In the genomic region with DNA sequence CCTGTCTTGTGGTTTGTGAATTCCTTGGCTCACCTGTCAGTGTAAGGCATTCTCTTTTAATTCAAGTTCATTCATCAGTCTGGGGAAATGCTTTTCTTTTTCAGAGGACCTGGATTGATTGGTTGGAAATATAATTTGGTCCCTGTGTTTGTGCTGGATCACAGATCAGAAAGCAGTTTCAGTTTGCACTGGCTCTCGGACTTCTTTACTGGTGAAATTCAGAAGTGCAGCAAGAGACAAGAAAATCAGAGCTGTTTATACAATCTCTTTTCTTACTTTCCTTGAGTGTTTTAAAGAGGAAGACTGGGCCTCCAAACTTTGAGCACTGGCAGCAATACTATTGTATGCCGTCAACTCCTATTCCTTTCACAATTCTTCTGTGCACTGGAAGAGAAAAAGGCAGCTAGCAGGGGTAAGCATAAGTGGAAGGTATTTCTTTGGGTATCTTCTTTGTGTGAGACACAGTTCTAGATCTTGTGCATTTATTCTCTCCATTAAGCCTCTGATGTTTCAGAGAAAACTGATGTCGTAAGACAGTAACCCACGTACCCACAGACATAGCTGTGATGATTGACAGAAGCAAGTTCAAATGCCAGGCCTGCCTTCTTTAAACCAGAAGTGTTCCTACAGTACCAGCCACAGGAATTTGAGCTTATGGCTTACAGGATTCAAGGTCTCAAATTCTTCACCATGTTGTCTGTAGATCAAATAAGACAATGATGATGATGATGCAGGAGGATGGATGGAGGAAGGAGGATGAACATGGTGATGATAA, we compare ENCODE assay signal across 17 cellular contexts.
DNase-seq lines count a peak whose midpoint lies in the region; ATAC-seq, FAIRE-seq and TF ChIP-seq lines count a peak whose summit lies in the region.
"Had no signal": no experiment of that assay in that cellular context is flagged by ENCODE, and none has a peak within 500 bp of the region (broad histone marks: within the 10 kb centered on the region; RNA-seq: fewer than 3 reads in every experiment).

No MANE protein-coding gene starts in this region.

- H3K27me3 Mint-ChIP-seq in astrocyte (ENCODE audit: low read depth, unreplicated experiment) = no peaks in the 10 kb centered on the region
- H3K27me3 Mint-ChIP-seq: activated naive CD8-positive, alpha-beta T cell treated with anti-CD3 and anti-CD28 coated beads, Interleukin-2, amount 10 ng/mL, durations not matched to agents 7 days and 5 days; activated T-cell treated with anti-CD3 and anti-CD28 coated beads, Interleukin-2, amount 50 U/mL, for 24 hours had no signal

- H2AFZ ChIP-seq in astrocyte (ENCODE audit: low read depth, low read length) = no peak overlapping the region

- H3K9ac ChIP-seq in astrocyte (ENCODE audit: low read length) (no peak overlapping the region), stomach smooth muscle (ENCODE audit: low read length in 2 of 2) (peak overlapping the region in 1 of 2 donors; percentile 8)
- H3K9ac ChIP-seq: BLaER1 had no signal

- DNase-seq in H54 (ENCODE audit: insufficient read length, low spot score) (no peak), astrocyte (ENCODE audit: low read depth) (peak; percentile 7), iris pigment epithelial cell (ENCODE audit: low read depth) (peak; percentile 28), T1000 (lab: John Stamatoyannopoulos, UW) (no peak), Kasumi-1 (lab: John Stamatoyannopoulos, UW) (no peak)
- DNase-seq: activated CD4-positive, alpha-beta T cell treated with anti-CD3 and anti-CD28 coated beads, Interleukin-2, amount 50 U/mL, for 48 hours; activated naive CD8-positive, alpha-beta T cell treated with anti-CD3 and anti-CD28 coated beads, Interleukin-2, amount 10 ng/mL, durations not matched to agents 7 days and 5 days; activated T-cell treated with anti-CD3 and anti-CD28 coated beads, Interleukin-2, amount 50 U/mL, for 24 hours; DMS 273 treated with DMSO at 0.1 percent for 48 hours; kidney glomerular epithelial cell; NCI-H1930; NCI-H524 treated with DMSO at 0.1 percent for 48 hours; pancreas had no signal

- TF ChIP-seq CTCF in astrocyte (IDR thresholded peaks at IDR 0.05; ENCODE audit: insufficient read depth, low read depth, low read length) = no peak

- H3K9me3 ChIP-seq in astrocyte (ENCODE audit: insufficient read depth, low read depth, low read length) (no peaks in the 10 kb centered on the region), stomach smooth muscle (ENCODE audit: control insufficient read depth in 2 of 2, low read length in 2 of 2) (no peaks in the 10 kb centered on the region)
- H3K9me3 ChIP-seq: pancreas had no signal

- no peak for TF ChIP-seq POLR2A in H54 (IDR thresholded peaks at IDR 0.05; ENCODE audit: low read depth, low read length)

- H3K36me3 Mint-ChIP-seq in astrocyte (ENCODE audit: low read depth, unreplicated experiment) = no peaks in the 10 kb centered on the region
- H3K36me3 Mint-ChIP-seq: activated naive CD8-positive, alpha-beta T cell treated with anti-CD3 and anti-CD28 coated beads, Interleukin-2, amount 10 ng/mL, durations not matched to agents 7 days and 5 days had no signal

- no peaks in the 10 kb centered on the region for H3K4me1 ChIP-seq in astrocyte (ENCODE audit: insufficient read depth, low read length)
- no peaks in the 10 kb centered on the region for H3K4me1 ChIP-seq in stomach smooth muscle (ENCODE audit: control insufficient read depth, insufficient read depth, low read length)
- H3K4me1 ChIP-seq: pancreas had no signal

- no peak for ATAC-seq in GM18858 (IDR thresholded peaks at IDR 0.05; ENCODE audit: unreplicated experiment)
- no peak for ATAC-seq in HG03280 (IDR thresholded peaks at IDR 0.05; ENCODE audit: unreplicated experiment)
- ATAC-seq: pancreas had no signal

- H3K27ac ChIP-seq in astrocyte (ENCODE audit: low read depth, low read length) (no peak overlapping the region), stomach smooth muscle (ENCODE audit: low read length) (peak overlapping the region; percentile 19)
- H3K27ac ChIP-seq: BLaER1, pancreas had no signal

- no peaks in the 10 kb centered on the region for H3K9me3 Mint-ChIP-seq in astrocyte (ENCODE audit: unreplicated experiment)
- H3K9me3 Mint-ChIP-seq: activated T-cell treated with anti-CD3 and anti-CD28 coated beads, Interleukin-2, amount 50 U/mL, for 24 hours had no signal

- H3K4me3 Mint-ChIP-seq in astrocyte (ENCODE audit: unreplicated experiment) = no peak overlapping the region
- H3K4me3 Mint-ChIP-seq: activated naive CD8-positive, alpha-beta T cell treated with anti-CD3 and anti-CD28 coated beads, Interleukin-2, amount 10 ng/mL, durations not matched to agents 7 days and 5 days; activated T-cell treated with anti-CD3 and anti-CD28 coated beads, Interleukin-2, amount 50 U/mL, for 24 hours had no signal

- FAIRE-seq in H54 (lab: Jason Lieb, UNC) (peak; percentile 76), astrocyte (lab: Jason Lieb, UNC) (peak; percentile 23)
- FAIRE-seq: pancreas had no signal

- H3K79me2 ChIP-seq in astrocyte (ENCODE audit: insufficient read depth, low read length) = no peaks in the 10 kb centered on the region

- H3K27me3 ChIP-seq in astrocyte (ENCODE audit: insufficient read depth, low read length) (no peaks in the 10 kb centered on the region), stomach smooth muscle (ENCODE audit: control insufficient read depth in 1 of 2, insufficient read depth in 2 of 2, low read length in 2 of 2) (no peaks in the 10 kb centered on the region)
- H3K27me3 ChIP-seq: BLaER1, pancreas had no signal

- no peak overlapping the region for H3K27ac Mint-ChIP-seq in astrocyte (ENCODE audit: unreplicated experiment)
- H3K27ac Mint-ChIP-seq: activated naive CD8-positive, alpha-beta T cell treated with anti-CD3 and anti-CD28 coated beads, Interleukin-2, amount 10 ng/mL, durations not matched to agents 7 days and 5 days; activated T-cell treated with anti-CD3 and anti-CD28 coated beads, Interleukin-2, amount 50 U/mL, for 24 hours had no signal

- H3K4me3 ChIP-seq in astrocyte (ENCODE audit: insufficient read depth, low read depth, low read length) (no peak overlapping the region), stomach smooth muscle (ENCODE audit: low read length in 2 of 2) (peak overlapping the region; percentile 15 to 66)
- H3K4me3 ChIP-seq: BLaER1, pancreas had no signal

- H3K4me2 ChIP-seq in astrocyte (ENCODE audit: low read length) = peak overlapping the region; percentile 17
- H3K4me2 ChIP-seq: BLaER1 had no signal

- H3K36me3 ChIP-seq in astrocyte (ENCODE audit: insufficient read depth, low read length) (no peaks in the 10 kb centered on the region), stomach smooth muscle (ENCODE audit: control insufficient read depth in 2 of 2, insufficient read depth in 2 of 2, low read length in 2 of 2) (no peaks in the 10 kb centered on the region)
- H3K36me3 ChIP-seq: BLaER1, pancreas had no signal

- H3K4me1 Mint-ChIP-seq in astrocyte (ENCODE audit: low read depth, unreplicated experiment) = peaks cover 4% of the 10 kb centered on the region
- H3K4me1 Mint-ChIP-seq: activated naive CD8-positive, alpha-beta T cell treated with anti-CD3 and anti-CD28 coated beads, Interleukin-2, amount 10 ng/mL, durations not matched to agents 7 days and 5 days had no signal

- no peaks in the 10 kb centered on the region for H4K20me1 ChIP-seq in astrocyte (ENCODE audit: insufficient read depth, low read length)
- H4K20me1 ChIP-seq: BLaER1 had no signal

Comparison
In these comparisons a context has a peak if more than half of its experiments do, and no peak if none do; other contexts are left out.
1. DNase-seq: peak in astrocyte (single experiment) and iris pigment epithelial cell (single experiment); none in H54 (single experiment), T1000 (single experiment) and Kasumi-1 (0 of 2).